In genomic region chr19:56566904-56567273, GRCh38 we compare ENCODE assay signal across 9 cellular contexts. TPM values are rescaled to one million over a fixed set of nuclear protein-coding genes. Genes with fewer than 3 reads are reported as not detected.
DNase-seq lines count a peak whose midpoint lies in the region; ATAC-seq, FAIRE-seq and TF ChIP-seq lines count a peak whose summit lies in the region.
"Had no signal": no experiment of that assay in that cellular context is flagged by ENCODE, and none has a peak within 500 bp of the region (broad histone marks: within the 10 kb centered on the region; RNA-seq: fewer than 3 reads in every experiment).

No MANE protein-coding gene starts in this region.

- no peaks in the 10 kb centered on the region for H3K27me3 Mint-ChIP-seq in Calu3 (ENCODE audit: unreplicated experiment)
- H3K27me3 Mint-ChIP-seq in naive B cell, result no peaks in the 10 kb centered on the region
- no peaks in the 10 kb centered on the region for H3K27me3 Mint-ChIP-seq in stimulated activated naive CD8-positive, alpha-beta T cell treated with anti-CD3 and anti-CD28 coated beads, Interleukin-15, Interleukin-2, amounts not matched to agents 100 ng/mL and 50 ng/mL, for 24 hours

- dilution Hi-C loops in endothelial cell of umbilical vein (cut with MboI; ENCODE audit: extremely low pct_ligation_motif_present, low sequenced_read_pairs), result no loop called here

- H3K4me2 ChIP-seq in endothelial cell of umbilical vein (ENCODE audit: insufficient read depth, low read length), result peak overlapping the region; percentile 48

- H4K20me1 ChIP-seq in endothelial cell of umbilical vein (replicated peaks; ENCODE audit: control insufficient read depth, extremely low read depth, insufficient read depth, low read length), result no peaks in the 10 kb centered on the region

- TF ChIP-seq POLR2A in endothelial cell of umbilical vein (IDR thresholded peaks at IDR 0.05; ENCODE audit: low read depth, low read length), result no peak

- H2AFZ ChIP-seq in endothelial cell of umbilical vein (ENCODE audit: low read depth, low read length), result peak overlapping the region; percentile 96

- H3K36me3 Mint-ChIP-seq in Calu3 (ENCODE audit: insufficient read depth, unreplicated experiment) (peaks cover 10% of the 10 kb centered on the region), naive B cell (peaks cover 41 to 48% of the 10 kb centered on the region in 2 donors)
- peaks cover 71% of the 10 kb centered on the region for H3K36me3 Mint-ChIP-seq in stimulated activated naive CD8-positive, alpha-beta T cell treated with anti-CD3 and anti-CD28 coated beads, Interleukin-15, Interleukin-2, amounts not matched to agents 100 ng/mL and 50 ng/mL, for 24 hours (ENCODE audit: low read depth)

- H3K4me3 ChIP-seq in HUES64 (ENCODE audit: low read length) (peak overlapping the region; percentile 75), endothelial cell of umbilical vein (replicated peaks in 1 of 3; ENCODE audit: insufficient read depth in 1 of 3, low read depth in 1 of 3, low read length in 3 of 3) (peak overlapping the region; percentile 36 to 84 (median 73))

- no peaks in the 10 kb centered on the region for H3K4me1 Mint-ChIP-seq in Calu3 (ENCODE audit: low read depth, unreplicated experiment)
- H3K4me1 Mint-ChIP-seq in naive B cell, result peaks cover 15 to 27% (median 16%) of the 10 kb centered on the region in 3 donors
- H3K4me1 Mint-ChIP-seq in stimulated activated naive CD8-positive, alpha-beta T cell treated with anti-CD3 and anti-CD28 coated beads, Interleukin-15, Interleukin-2, amounts not matched to agents 100 ng/mL and 50 ng/mL, for 24 hours (ENCODE audit: low read depth), result peaks cover 17% of the 10 kb centered on the region

- BruUV-seq in Calu3 (replicated peaks; lab: Mats Ljungman, UMichigan), result no TSS peak
- BruUV-seq in endothelial cell of umbilical vein (replicated peaks; lab: Mats Ljungman, UMichigan), result no TSS peak

- no peak for FAIRE-seq in endothelial cell of umbilical vein (lab: Jason Lieb, UNC)

- H3K9me3 ChIP-seq in HUES64 (ENCODE audit: insufficient read depth, low read depth, low read length) (peaks cover 68% of the 10 kb centered on the region), endothelial cell of umbilical vein (replicated peaks; ENCODE audit: control insufficient read depth, insufficient read depth, low read length) (peaks cover 7% of the 10 kb centered on the region)

- TF ChIP-seq CTCF in Calu3 (IDR thresholded peaks at IDR 0.05; ENCODE audit: unreplicated experiment) (no peak), endothelial cell of umbilical vein (IDR thresholded peaks at IDR 0.05; ENCODE audit: extremely low read depth in 1 of 2, insufficient read depth in 1 of 2, low read depth in 1 of 2, low read length in 2 of 2) (no peak)

- DNase-seq in Calu3 (peak; percentile 14), endothelial cell of umbilical vein (ENCODE audit: low read depth, low spot score) (no peak), naive B cell (no peak), RKO (ENCODE audit: low spot score) (no peak)
- peak; percentile 9 for DNase-seq in activated CD4-positive, alpha-beta T cell treated with anti-CD3 and anti-CD28 coated beads for 1 hour

- H3K36me3 ChIP-seq in HUES64 (ENCODE audit: insufficient read depth, low read length) (peaks cover 32% of the 10 kb centered on the region), endothelial cell of umbilical vein (ENCODE audit: control insufficient read depth in 2 of 2, extremely low read depth in 1 of 2, insufficient read depth in 2 of 2, low read length in 2 of 2) (no peaks in the 10 kb centered on the region)

- no peak overlapping the region for H3K27ac ChIP-seq in HUES64 (ENCODE audit: low read depth, low read length)
- no peak overlapping the region for H3K27ac ChIP-seq in endothelial cell of umbilical vein (ENCODE audit: insufficient read depth, low read depth, low read length)

- H3K4me1 ChIP-seq in HUES64 (ENCODE audit: insufficient read depth, low read length) (no peaks in the 10 kb centered on the region), endothelial cell of umbilical vein (ENCODE audit: control insufficient read depth, extremely low read depth, insufficient read depth, low read length) (peaks cover 3% of the 10 kb centered on the region)

- CTCF ChIA-PET in Calu3 (lab: Charles Lee) (no interaction called here), endothelial cell of umbilical vein (lab: Charles Lee) (no interaction called here)

- H3K27me3 ChIP-seq in HUES64 (ENCODE audit: insufficient read depth, low read length) (no peaks in the 10 kb centered on the region), endothelial cell of umbilical vein (ENCODE audit: control insufficient read depth in 2 of 2, insufficient read depth in 2 of 2, low read length in 2 of 2) (no peaks in the 10 kb centered on the region)

- ATAC-seq in GM21381 (IDR thresholded peaks at IDR 0.05; ENCODE audit: unreplicated experiment), result peak; percentile 27
- peak; percentile 31 to 33 for ATAC-seq in naive B cell (ENCODE audit: low read depth in 2 of 2)
- ATAC-seq: Panc1 had no signal

- 2% methylated on average over 23 of the region's 23 CpGs for WGBS in HUES64

- H3K9ac ChIP-seq in HUES64 (ENCODE audit: low read depth, low read length), result peak overlapping the region; percentile 48
- H3K9ac ChIP-seq in endothelial cell of umbilical vein (replicated peaks; ENCODE audit: extremely low read depth, insufficient read depth, low read length), result peak overlapping the region; percentile 44

- H3K9me1 ChIP-seq in endothelial cell of umbilical vein (replicated peaks; ENCODE audit: control insufficient read depth, extremely low read depth, insufficient read depth, low read length), result no peaks in the 10 kb centered on the region

- no peaks in the 10 kb centered on the region for H3K79me2 ChIP-seq in endothelial cell of umbilical vein (ENCODE audit: control insufficient read depth, insufficient read depth, low read length)

- intact Hi-C loops in Calu3 (cut with micrococcal nuclease; ENCODE audit: unreplicated experiment), result no loop called here
- intact Hi-C loops in endothelial cell of umbilical vein (cut with micrococcal nuclease), result loop anchor here (1.0 to 10.0 kb wide), 5 partner anchors 28 to 414 kb away; partner anchors contain the start of genes ZFP28, ZNF583 and ZNF71

- H3K27ac Mint-ChIP-seq in Calu3 (ENCODE audit: unreplicated experiment) (peak overlapping the region; percentile 56), naive B cell (peak overlapping the region; percentile 75 to 95 (median 91))
- H3K27ac Mint-ChIP-seq in stimulated activated naive CD8-positive, alpha-beta T cell treated with anti-CD3 and anti-CD28 coated beads, Interleukin-15, Interleukin-2, amounts not matched to agents 100 ng/mL and 50 ng/mL, for 24 hours, result peak overlapping the region; percentile 91

- peaks cover 25% of the 10 kb centered on the region for H3K9me3 Mint-ChIP-seq in Calu3 (ENCODE audit: low read depth, unreplicated experiment)
- H3K9me3 Mint-ChIP-seq in naive B cell, result peaks cover 11 to 75% (median 66%) of the 10 kb centered on the region in 7 donors
- peaks cover 49% of the 10 kb centered on the region for H3K9me3 Mint-ChIP-seq in stimulated activated naive CD8-positive, alpha-beta T cell treated with anti-CD3 and anti-CD28 coated beads, Interleukin-15, Interleukin-2, amounts not matched to agents 100 ng/mL and 50 ng/mL, for 24 hours

- H3K4me3 Mint-ChIP-seq in Calu3 (ENCODE audit: low read depth, unreplicated experiment), result peak overlapping the region; percentile 82
- peak overlapping the region; percentile 89 to 98 (median 97) for H3K4me3 Mint-ChIP-seq in naive B cell
- H3K4me3 Mint-ChIP-seq in stimulated activated naive CD8-positive, alpha-beta T cell treated with anti-CD3 and anti-CD28 coated beads, Interleukin-15, Interleukin-2, amounts not matched to agents 100 ng/mL and 50 ng/mL, for 24 hours, result peak overlapping the region; percentile 97

- POLR2A ChIA-PET in endothelial cell of umbilical vein (lab: Charles Lee), result no interaction called here

RNA-seq across cellular contexts. Expression of gene ZNF470, which starts 0.4 kb away (rescaled TPM):
- total RNA-seq in Calu3 (2022) (0.68 and 1.4 TPM in 2 replicates), endothelial cell of umbilical vein (3.9 and 4.2 TPM in 2 replicates)
- 2.8 TPM for polyA plus RNA-seq in HUES64 (2013, experiment 1 of 2)
- 3.2 TPM for polyA plus RNA-seq in HUES64 (2013, experiment 2 of 2)
- polyA plus RNA-seq in endothelial cell of umbilical vein (0.73 and 1.0 TPM in 2 replicates), naive B cell (ENCODE audit: low read depth in 6 of 6) (1 to 10 TPM; 1.6 to 4.5 (median 2.8) TPM)
- polyA plus RNA-seq in endothelial cell of umbilical vein (2011; cell fraction: cytosol; rRNA removed), result 0.88 and 1.4 TPM in 2 replicates
- polyA plus RNA-seq in endothelial cell of umbilical vein (2011; cell fraction: nucleus; rRNA removed), result 5.6 and 6.4 TPM in 2 replicates
- polyA plus RNA-seq in endothelial cell of umbilical vein (2012), result 2.2 and 2.4 TPM in 2 replicates
- 1.2 and 1.4 TPM in 2 replicates for polyA minus RNA-seq in endothelial cell of umbilical vein
- not detected for polyA minus RNA-seq in endothelial cell of umbilical vein (2011; cell fraction: cytosol; rRNA and poly(A)+ RNA removed)
- polyA minus RNA-seq in endothelial cell of umbilical vein (2011; cell fraction: nucleus; rRNA and poly(A)+ RNA removed), result 1.9 and 2.9 TPM in 2 replicates

RNA-seq across cellular contexts. Expression of gene ZFP28, which starts 28.1 kb away (rescaled TPM):
- total RNA-seq in Calu3 (2022) (not detected in 2 replicates), endothelial cell of umbilical vein (5.4 and 7.5 TPM in 2 replicates)
- 3.3 TPM for polyA plus RNA-seq in HUES64 (2013, experiment 1 of 2)
- polyA plus RNA-seq in HUES64 (2013, experiment 2 of 2), result 3.4 TPM
- polyA plus RNA-seq in endothelial cell of umbilical vein (1.8 TPM in 2 replicates), naive B cell (ENCODE audit: low read depth in 6 of 6) (1 to 10 TPM in 5 of 6 donors, not detected in 1; 1.8 to 4.7 (median 4.1) TPM)
- 1.9 and 2.3 TPM in 2 replicates for polyA plus RNA-seq in endothelial cell of umbilical vein (2011; cell fraction: cytosol; rRNA removed)
- polyA plus RNA-seq in endothelial cell of umbilical vein (2011; cell fraction: nucleus; rRNA removed), result 8.9 and 9.5 TPM in 2 replicates
- 1.9 and 2.0 TPM in 2 replicates for polyA plus RNA-seq in endothelial cell of umbilical vein (2012)
- 5.1 and 5.9 TPM in 2 replicates for polyA minus RNA-seq in endothelial cell of umbilical vein
- polyA minus RNA-seq in endothelial cell of umbilical vein (2011; cell fraction: cytosol; rRNA and poly(A)+ RNA removed), result not detected
- 5.9 and 8.2 TPM in 2 replicates for polyA minus RNA-seq in endothelial cell of umbilical vein (2011; cell fraction: nucleus; rRNA and poly(A)+ RNA removed)

RNA-seq across cellular contexts. Expression of gene ZNF71, which starts 28.2 kb away (rescaled TPM):
- total RNA-seq in Calu3 (2022) (1.7 and 1.8 TPM in 2 replicates), endothelial cell of umbilical vein (9.6 and 9.7 TPM in 2 replicates)
- 7.7 TPM for polyA plus RNA-seq in HUES64 (2013, experiment 1 of 2)
- 9.3 TPM for polyA plus RNA-seq in HUES64 (2013, experiment 2 of 2)
- polyA plus RNA-seq in endothelial cell of umbilical vein (10.1 and 13.4 TPM in 2 replicates), naive B cell (ENCODE audit: low read depth in 6 of 6) (10 to 100 TPM in 3 of 6 donors, 1 to 10 TPM in 3; 7.9 to 20.5 (median 10.4) TPM)
- 7.8 and 9.3 TPM in 2 replicates for polyA plus RNA-seq in endothelial cell of umbilical vein (2011; cell fraction: cytosol; rRNA removed)
- polyA plus RNA-seq in endothelial cell of umbilical vein (2011; cell fraction: nucleus; rRNA removed), result 5.7 and 6.9 TPM in 2 replicates
- 6.7 and 7.2 TPM in 2 replicates for polyA plus RNA-seq in endothelial cell of umbilical vein (2012)
- polyA minus RNA-seq in endothelial cell of umbilical vein, result 8.9 and 11.3 TPM in 2 replicates
- polyA minus RNA-seq in endothelial cell of umbilical vein (2011; cell fraction: cytosol; rRNA and poly(A)+ RNA removed), result 2.7 TPM
- polyA minus RNA-seq in endothelial cell of umbilical vein (2011; cell fraction: nucleus; rRNA and poly(A)+ RNA removed), result 9.6 and 10.4 TPM in 2 replicates

RNA-seq across cellular contexts. Expression of gene ZNF471, which starts 59.2 kb away (rescaled TPM):
- total RNA-seq in Calu3 (2022) (0.07 TPM in 1 of 2 replicates, not detected in the other), endothelial cell of umbilical vein (2.0 and 3.1 TPM in 2 replicates)
- polyA plus RNA-seq in HUES64 (2013, experiment 1 of 2), result 0.50 TPM
- 0.38 TPM for polyA plus RNA-seq in HUES64 (2013, experiment 2 of 2)
- polyA plus RNA-seq in endothelial cell of umbilical vein (0.70 and 0.92 TPM in 2 replicates), naive B cell (ENCODE audit: low read depth in 6 of 6) (1 to 10 TPM in 2 of 6 donors, under 1 TPM in 3, not detected in 1; 0.45 to 2.0 (median 0.51) TPM)
- polyA plus RNA-seq in endothelial cell of umbilical vein (2011; cell fraction: cytosol; rRNA removed), result 0.71 and 1.1 TPM in 2 replicates
- polyA plus RNA-seq in endothelial cell of umbilical vein (2011; cell fraction: nucleus; rRNA removed), result 5.8 and 6.2 TPM in 2 replicates
- polyA plus RNA-seq in endothelial cell of umbilical vein (2012), result 0.79 and 1.8 TPM in 2 replicates
- polyA minus RNA-seq in endothelial cell of umbilical vein, result 2.4 and 2.7 TPM in 2 replicates
- polyA minus RNA-seq in endothelial cell of umbilical vein (2011; cell fraction: cytosol; rRNA and poly(A)+ RNA removed), result not detected
- polyA minus RNA-seq in endothelial cell of umbilical vein (2011; cell fraction: nucleus; rRNA and poly(A)+ RNA removed), result 2.1 and 2.5 TPM in 2 replicates

Comparison
In these comparisons a context has a peak if more than half of its experiments do, and no peak if none do; other contexts are left out.
1. DNase-seq: peak in Calu3 (single experiment) and activated CD4-positive, alpha-beta T cell treated with anti-CD3 and anti-CD28 coated beads for 1 hour (single experiment); none in endothelial cell of umbilical vein (single experiment), naive B cell (single experiment) and RKO (single experiment).
2. Peak in every context shown above with its lines, with median percentiles within 50 percentile points of each other: H3K27ac Mint-ChIP-seq and H3K4me3 Mint-ChIP-seq.